15 cellular contexts compared by ENCODE assay signal in genomic region chr13:78655906-78656305, GRCh38. TPM values are rescaled to one million over a fixed set of nuclear protein-coding genes. Genes with fewer than 3 reads are reported as not detected.
A peak's percentile ranks its signal among the peaks of the same experiment; 100 is the strongest.
DNase-seq lines count a peak whose midpoint lies in the region; ATAC-seq and TF ChIP-seq lines count a peak whose summit lies in the region.
"Had no signal": no experiment of that assay in that cellular context is flagged by ENCODE, and none has a peak within 500 bp of the region (broad histone marks: within the 10 kb centered on the region; RNA-seq: fewer than 3 reads in every experiment).

No MANE protein-coding gene starts in this region.

- no peaks in the 10 kb centered on the region for H3K9me3 ChIP-seq in Loucy (ENCODE audit: insufficient read depth, low read depth, low read length)
- H3K9me3 ChIP-seq: BE2C, HAP-1 had no signal

- H2AFZ ChIP-seq in Loucy (ENCODE audit: low read length), result no peak overlapping the region

- TF ChIP-seq CTCF in Loucy (conservative IDR thresholded peaks at IDR 0.05; ENCODE audit: low read length) (no peak), nephron progenitor cell (IDR thresholded peaks at IDR 0.05) (no peak)

- H3K4me3 ChIP-seq in Loucy (ENCODE audit: low read length, poor library complexity, severe bottlenecking), result peak overlapping the region; percentile 63
- H3K4me3 ChIP-seq: HAP-1 had no signal

- H3K27ac Mint-ChIP-seq in activated CD8-positive, alpha-beta memory T cell treated with anti-CD3 and anti-CD28 coated beads, Interleukin-2, amount 10 ng/mL, durations not matched to agents 7 days and 5 days, result peak overlapping the region; percentile 28
- no peak overlapping the region for H3K27ac Mint-ChIP-seq in nephron progenitor cell

- H3K4me1 Mint-ChIP-seq in activated CD8-positive, alpha-beta memory T cell treated with anti-CD3 and anti-CD28 coated beads, Interleukin-2, amount 10 ng/mL, durations not matched to agents 7 days and 5 days, result peaks cover 40% of the 10 kb centered on the region
- peaks cover 27% of the 10 kb centered on the region for H3K4me1 Mint-ChIP-seq in nephron progenitor cell

- H3K4me2 ChIP-seq in Loucy (ENCODE audit: low read depth, low read length, poor library complexity, severe bottlenecking), result peak overlapping the region; percentile 69

- no peaks in the 10 kb centered on the region for H3K9me2 ChIP-seq in Loucy (replicated peaks; ENCODE audit: low read depth, low read length)

- no peak for ATAC-seq in activated CD8-positive, alpha-beta memory T cell treated with anti-CD3 and anti-CD28 coated beads, Interleukin-2, amount 10 ng/mL, durations not matched to agents 7 days and 5 days
- ATAC-seq in HG03342 (IDR thresholded peaks at IDR 0.05; ENCODE audit: unreplicated experiment), result no peak
- ATAC-seq in HG03354 (IDR thresholded peaks at IDR 0.05; ENCODE audit: poor library complexity, severe bottlenecking, unreplicated experiment), result no peak

- H3K79me2 ChIP-seq in Loucy (ENCODE audit: insufficient read depth, low read length), result peaks cover 89% of the 10 kb centered on the region

- H3K27me3 ChIP-seq in Loucy (ENCODE audit: insufficient read depth, low read length, poor library complexity, severe bottlenecking), result no peaks in the 10 kb centered on the region
- H3K27me3 ChIP-seq: BE2C had no signal

- CTCF ChIA-PET in activated CD8-positive, alpha-beta memory T cell treated with anti-CD3 and anti-CD28 coated beads, Interleukin-2, amount 10 ng/mL, durations not matched to agents 7 days and 5 days (lab: Charles Lee), result no interaction called here

- peak overlapping the region; percentile 15 for H3K4me3 Mint-ChIP-seq in activated CD8-positive, alpha-beta memory T cell treated with anti-CD3 and anti-CD28 coated beads, Interleukin-2, amount 10 ng/mL, durations not matched to agents 7 days and 5 days
- peak overlapping the region; percentile 0 for H3K4me3 Mint-ChIP-seq in nephron progenitor cell

- no peak for DNase-seq in activated CD8-positive, alpha-beta memory T cell treated with anti-CD3 and anti-CD28 coated beads, Interleukin-2, amount 10 ng/mL, durations not matched to agents 7 days and 5 days
- no peak for DNase-seq in activated CD8-positive, alpha-beta memory T cell treated with anti-CD3 and anti-CD28 coated beads, Interleukin-2, amount 50 U/mL, for 48 hours
- DNase-seq in dermis blood vessel endothelial cell (peak; percentile 78), nephron progenitor cell (no peak), NCI-H524 (lab: John Stamatoyannopoulos, UW) (no peak)
- DNase-seq: 8988T; BE2C; CD8-positive, alpha-beta memory T cell; DMS79 treated with DMSO at 0.1 percent for 48 hours; NCI-H187; NCI-H774 had no signal

- peaks cover 14% of the 10 kb centered on the region for H3K36me3 Mint-ChIP-seq in activated CD8-positive, alpha-beta memory T cell treated with anti-CD3 and anti-CD28 coated beads, Interleukin-2, amount 10 ng/mL, durations not matched to agents 7 days and 5 days
- peaks cover 14% of the 10 kb centered on the region for H3K36me3 Mint-ChIP-seq in nephron progenitor cell (ENCODE audit: low read depth)

- no peaks in the 10 kb centered on the region for H3K9me3 Mint-ChIP-seq in activated CD8-positive, alpha-beta memory T cell treated with anti-CD3 and anti-CD28 coated beads, Interleukin-2, amount 10 ng/mL, durations not matched to agents 7 days and 5 days (ENCODE audit: low read depth)
- H3K9me3 Mint-ChIP-seq in nephron progenitor cell, result peaks cover 9% of the 10 kb centered on the region
- H3K9me3 Mint-ChIP-seq: CD8-positive, alpha-beta memory T cell had no signal

- H3K27me3 Mint-ChIP-seq in activated CD8-positive, alpha-beta memory T cell treated with anti-CD3 and anti-CD28 coated beads, Interleukin-2, amount 10 ng/mL, durations not matched to agents 7 days and 5 days, result no peaks in the 10 kb centered on the region
- no peaks in the 10 kb centered on the region for H3K27me3 Mint-ChIP-seq in nephron progenitor cell (ENCODE audit: low read depth, poor library complexity)
- H3K27me3 Mint-ChIP-seq: CD8-positive, alpha-beta memory T cell had no signal

- peaks cover 4% of the 10 kb centered on the region; the same call in 1 of the 2 replicates for H3F3A ChIP-seq in Loucy (ENCODE audit: low read depth)

- no peaks in the 10 kb centered on the region for H3K36me3 ChIP-seq in Loucy (ENCODE audit: insufficient read depth, low read length)
- H3K36me3 ChIP-seq: BE2C had no signal

- peaks cover 76% of the 10 kb centered on the region for H3K4me1 ChIP-seq in Loucy (ENCODE audit: insufficient read depth, low read length, poor library complexity, severe bottlenecking)

- peaks cover 72% of the 10 kb centered on the region for H4K20me1 ChIP-seq in Loucy (ENCODE audit: insufficient read depth, low read length, poor library complexity, severe bottlenecking)

- peak overlapping the region; percentile 6 for H3K9ac ChIP-seq in Loucy (ENCODE audit: low read depth, low read length, poor library complexity, severe bottlenecking)

RNA-seq across cellular contexts. Expression of gene OBI1, which starts 3.0 kb away (rescaled TPM):
- 10 to 100 TPM; 18.1 to 21.1 TPM for total RNA-seq in activated CD8-positive, alpha-beta memory T cell treated with anti-CD3 and anti-CD28 coated beads, Interleukin-2, amount 10 ng/mL, durations not matched to agents 7 days and 5 days
- total RNA-seq in dermis blood vessel endothelial cell, result 28.1 and 29.0 TPM in 2 replicates

RNA-seq across cellular contexts. Expression of gene POU4F1, which starts 52.6 kb away (rescaled TPM):
- total RNA-seq in activated CD8-positive, alpha-beta memory T cell treated with anti-CD3 and anti-CD28 coated beads, Interleukin-2, amount 10 ng/mL, durations not matched to agents 7 days and 5 days, result under 1 TPM; 0.18 to 0.23 TPM
- total RNA-seq in dermis blood vessel endothelial cell, result not detected in 2 replicates
